Comparison of ENCODE assay signal across 24 cellular contexts in the genomic region with DNA sequence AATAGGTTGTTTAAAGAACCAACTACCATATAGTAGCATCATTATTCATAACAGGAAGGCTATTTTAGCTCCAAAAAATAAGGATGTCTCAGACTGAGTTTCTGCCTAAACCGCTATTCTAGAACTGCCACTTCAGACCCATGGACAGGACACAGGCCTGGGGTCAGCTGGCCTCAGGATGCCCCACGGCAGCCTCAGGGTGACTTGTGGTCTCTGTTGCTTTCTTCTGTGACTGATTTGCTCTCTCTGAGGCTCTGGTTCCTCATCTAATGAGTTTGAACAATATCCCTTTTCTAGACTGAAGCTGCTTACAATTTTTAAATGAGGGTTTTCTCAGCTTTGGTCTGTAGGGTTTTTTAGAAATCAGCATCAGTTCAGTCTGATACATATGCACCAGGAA. TPM values are rescaled to one million over a fixed set of nuclear protein-coding genes. Genes with fewer than 3 reads are reported as not detected.
"Had no signal": no experiment of that assay in that cellular context is flagged by ENCODE, and none has a peak within 500 bp of the region (broad histone marks: within the 10 kb centered on the region; RNA-seq: fewer than 3 reads in every experiment).

No MANE protein-coding gene starts in this region.

- H3K36me3 Mint-ChIP-seq: mesothelial cell of epicardium, neural progenitor cell, type B pancreatic cell had no signal

- ATAC-seq: esophagus mucosa; gastrocnemius medialis; heart right ventricle; left lobe of liver; natural killer cell treated with Interleukin-12 subunit alpha and Interleukin-12 subunit beta and Interleukin-15 and Interleukin-18, amount 100 ng/mL, for 72 hours; right cardiac atrium; stimulated activated naive CD8-positive, alpha-beta T cell treated with anti-CD3 and anti-CD28 coated beads, Interleukin-15, Interleukin-2, amounts not matched to agents 100 U/mL and 50 U/mL, for 24 hours had no signal

- H3K9ac ChIP-seq: neural progenitor cell had no signal

- H3K4me3 ChIP-seq: dorsolateral prefrontal cortex, gastrocnemius medialis, heart right ventricle, neural progenitor cell, ovary, suprapubic skin, thyroid gland, vagina had no signal

- H3K27me3 ChIP-seq: neural progenitor cell, ovary, thyroid gland, vagina had no signal

- H3K27ac ChIP-seq: dorsolateral prefrontal cortex, gastrocnemius medialis, heart right ventricle, neural progenitor cell, ovary, suprapubic skin, thyroid gland, vagina had no signal

- H3K27ac Mint-ChIP-seq: mesothelial cell of epicardium; natural killer cell treated with Interleukin-12 subunit alpha and Interleukin-12 subunit beta and Interleukin-15 and Interleukin-18, amount 100 ng/mL, for 72 hours; neural progenitor cell; type B pancreatic cell had no signal

- H3K4me2 ChIP-seq: neural progenitor cell had no signal

- H3K9me3 Mint-ChIP-seq: natural killer cell treated with Interleukin-12 subunit alpha and Interleukin-12 subunit beta and Interleukin-15 and Interleukin-18, amount 100 ng/mL, for 72 hours; type B pancreatic cell had no signal

- H3K36me3 ChIP-seq: gastrocnemius medialis, heart right ventricle, neural progenitor cell, ovary, suprapubic skin, thyroid gland, vagina had no signal

- H3K9me3 ChIP-seq: gastrocnemius medialis, ovary, suprapubic skin, thyroid gland, vagina had no signal

- DNase-seq: cortex of kidney; dorsolateral prefrontal cortex; effector memory CD4-positive, alpha-beta T cell; gastrocnemius medialis; heart right ventricle; islet precursor cell; mammary epithelial cell; nucleus accumbens; ovary; right cardiac atrium; small intestine; stimulated activated CD4-positive, alpha-beta T cell treated with anti-CD3 and anti-CD28 coated beads, Interleukin-12 subunit alpha, Interleukin-12 subunit beta, amount 100 ng/mL, for 4 hours; stimulated activated naive CD8-positive, alpha-beta T cell treated with anti-CD3 and anti-CD28 coated beads, Interleukin-15, Interleukin-2, amounts not matched to agents 100 U/mL and 50 U/mL, for 24 hours; thyroid gland had no signal

- H2AFZ ChIP-seq: neural progenitor cell had no signal

- H3K4me1 ChIP-seq: gastrocnemius medialis, vagina had no signal

- H3K4me3 Mint-ChIP-seq: mesothelial cell of epicardium; natural killer cell treated with Interleukin-12 subunit alpha and Interleukin-12 subunit beta and Interleukin-15 and Interleukin-18, amount 100 ng/mL, for 72 hours; neural progenitor cell; type B pancreatic cell had no signal

RNA-seq across cellular contexts. Expression of a gene that starts 31.8 kb away (rescaled TPM):
- total RNA-seq: fibroblast of lung, mammary epithelial cell, myocyte had no signal
- polyA plus RNA-seq: mammary epithelial cell had no signal
